9 cellular contexts compared by ENCODE assay signal in genomic region chr12:63668800-63669365, GRCh38. TPM values are rescaled to one million over a fixed set of nuclear protein-coding genes. Genes with fewer than 3 reads are reported as not detected.
DNase-seq lines count a peak whose midpoint lies in the region; ATAC-seq and TF ChIP-seq lines count a peak whose summit lies in the region.
"Not testable (repeated sequence)": the region's sequence is repeated elsewhere in the genome, so short reads cannot be mapped to it uniquely, and the experiment has no call there.
"Had no signal": no experiment of that assay in that cellular context is flagged by ENCODE, and none has a peak within 500 bp of the region (broad histone marks: within the 10 kb centered on the region; RNA-seq: fewer than 3 reads in every experiment).

No MANE protein-coding gene starts in this region.

- no CpG with 5 or more reads among the region's 44 CpGs for WGBS in neuronal stem cell (ENCODE audit: extremely low coverage in 2 of 2, insufficient read length in 2 of 2, insufficient replicate concordance in 1 of 2), 2 donors
- 2% methylated on average over 42 of the region's 44 CpGs; no CpG with 5 or more reads in 1 of the 2 donors for WGBS in transverse colon (ENCODE audit: low coverage in 1 of 2), 2 donors

- H3K14ac ChIP-seq in neuronal stem cell (ENCODE audit: low read length) = peak overlapping the region; percentile 56

- H3K27ac ChIP-seq in neuronal stem cell (replicated peaks; ENCODE audit: low read length) = not testable (repeated sequence)
- peak overlapping the region; percentile 61 to 84 (median 74) for H3K27ac ChIP-seq in transverse colon

- not testable (repeated sequence) for H3K4ac ChIP-seq in neuronal stem cell (ENCODE audit: low read length)

- peaks cover 33% of the 10 kb centered on the region for H3K27me3 Mint-ChIP-seq in WTC11 (ENCODE audit: low read depth)

- H3K9me3 Mint-ChIP-seq in WTC11 = not testable (repeated sequence)

- TF ChIP-seq EP300 in transverse colon (IDR thresholded peaks at IDR 0.05; ENCODE audit: low read depth) = not testable (repeated sequence)

- TF ChIP-seq CTCF in WTC11 (IDR thresholded peaks at IDR 0.05); transverse colon (IDR thresholded peaks at IDR 0.05): not testable (repeated sequence)

- H3K18ac ChIP-seq in neuronal stem cell (ENCODE audit: low read length) = peak overlapping the region; percentile 64

- H3K36me3 ChIP-seq in ES-I3 (ENCODE audit: insufficient read depth, low read length); H7 (replicated peaks; ENCODE audit: control insufficient read depth, insufficient read depth, low read length); MG63; neuronal stem cell (replicated peaks in 1 of 2; ENCODE audit: control insufficient read depth in 2 of 2, insufficient read depth in 2 of 2, low read length in 2 of 2); transverse colon: not testable (repeated sequence)

- H2AFZ ChIP-seq in neuronal stem cell (ENCODE audit: low read length) = peak overlapping the region; percentile 100

- H3K4me3 ChIP-seq in H7 (ENCODE audit: insufficient read depth, low read depth, low read length) (peak overlapping the region; percentile 65), MG63 (peak overlapping the region; percentile 51), neuronal stem cell (ENCODE audit: low read length in 2 of 2) (peak overlapping the region; percentile 62 to 92), transverse colon (peak overlapping the region; percentile 45 to 73 (median 62))

- peak overlapping the region; percentile 74 for H3K4me3 Mint-ChIP-seq in WTC11

- in situ Hi-C loops in transverse colon (cut with MboI; ENCODE audit: low pct_ligation_motif_present in 1 of 4, low pct_unique_long_range_greater_than_20kb in 1 of 4, low sequenced_read_pairs in 3 of 4) = not testable (repeated sequence)

- H4K91ac ChIP-seq in neuronal stem cell (ENCODE audit: low read depth, low read length, poor library complexity) = not testable (repeated sequence)

- peak overlapping the region; percentile 80 for H3K4me2 ChIP-seq in neuronal stem cell (ENCODE audit: insufficient read depth, low read length, poor library complexity, severe bottlenecking)

- H4K8ac ChIP-seq in neuronal stem cell (ENCODE audit: low read depth, low read length) = not testable (repeated sequence)

- DNase-seq in H7 (peak; percentile 19), MG63 (peak; percentile 5), WTC11 (ENCODE audit: low spot score) (peak; percentile 25), cerebellum (ENCODE audit: low spot score) (peak; percentile 5), hypothalamus (lab: John Stamatoyannopoulos, UW) (peak in 28 of 51 donors; percentile 0 to 82 (median 18)), neuronal stem cell (ENCODE audit: low spot score) (peak; percentile 33)
- DNase-seq in transverse colon = not testable (repeated sequence)

- H2BK12ac ChIP-seq in neuronal stem cell (ENCODE audit: low read length) = not testable (repeated sequence)

- ATAC-seq in WTC11 = peak; percentile 59

- H2BK120ac ChIP-seq in neuronal stem cell (ENCODE audit: low read depth, low read length) = not testable (repeated sequence)

- H2BK15ac ChIP-seq in neuronal stem cell (ENCODE audit: low read length) = not testable (repeated sequence)

- not testable (repeated sequence) for H3K27ac Mint-ChIP-seq in WTC11

- peak overlapping the region; percentile 93 for H3K9ac ChIP-seq in ES-I3 (ENCODE audit: low read depth, low read length)
- peak overlapping the region; percentile 90 for H3K9ac ChIP-seq in neuronal stem cell (ENCODE audit: low read depth, low read length, poor library complexity)

- H3K23ac ChIP-seq in neuronal stem cell (ENCODE audit: low read depth, low read length, poor library complexity) = not testable (repeated sequence)

- H2AK5ac ChIP-seq in neuronal stem cell (ENCODE audit: low read depth, low read length) = not testable (repeated sequence)

- CTCF ChIA-PET in WTC11 (lab: Charles Lee) = not testable (repeated sequence)

- H3K4me1 Mint-ChIP-seq in WTC11 = peaks cover 17% of the 10 kb centered on the region

- H3K9me3 ChIP-seq in ES-I3 (ENCODE audit: control insufficient read depth, insufficient read depth, low read length); MG63; neuronal stem cell (replicated peaks in 1 of 2; ENCODE audit: control insufficient read depth in 2 of 2, insufficient read depth in 1 of 2, low read depth in 1 of 2, low read length in 2 of 2); transverse colon: not testable (repeated sequence)

- H2BK5ac ChIP-seq in neuronal stem cell (ENCODE audit: low read length) = not testable (repeated sequence)

- not testable (repeated sequence) for TF ChIP-seq POLR2A in transverse colon (IDR thresholded peaks at IDR 0.05)

- not testable (repeated sequence) for H3K36me3 Mint-ChIP-seq in WTC11

- H3K27me3 ChIP-seq in H7 (ENCODE audit: control insufficient read depth, insufficient read depth, low read length) (peaks cover 21% of the 10 kb centered on the region), neuronal stem cell (ENCODE audit: control insufficient read depth in 3 of 3, insufficient read depth in 3 of 3, low read depth in 1 of 3, low read length in 3 of 3) (peaks cover 0 to 11% (median 7%) of the 10 kb centered on the region in 3 experiments), transverse colon (peaks cover 21% of the 10 kb centered on the region)
- not testable (repeated sequence) for H3K27me3 ChIP-seq in MG63

- POLR2A ChIA-PET in WTC11 (lab: Charles Lee) = not testable (repeated sequence)

- H3K4me1 ChIP-seq in ES-I3 (ENCODE audit: insufficient read depth, low read length); neuronal stem cell (ENCODE audit: control insufficient read depth in 2 of 2, insufficient read depth in 1 of 2, low read depth in 1 of 2, low read length in 2 of 2); transverse colon: not testable (repeated sequence)

- H3K79me1 ChIP-seq in neuronal stem cell (ENCODE audit: low read depth, low read length) = not testable (repeated sequence)

- intact Hi-C loops in transverse colon (cut with DNase I; ENCODE audit: low total_unique reads) = not testable (repeated sequence)

TF ChIP-seq in WTC11, 78 proteins besides CTCF, POLR2A, EP300 and RAD21:
- TF ChIP-seq HMGXB4 (CRISPR knock-in tag; IDR thresholded peaks at IDR 0.05) = 0 out of 2 replicates have a peak, but pooled peaks have one; percentile 10

RNA-seq across cellular contexts. Expression of gene DPY19L2, which starts 0.6 kb away (rescaled TPM):
- 1.3 and 1.7 TPM in 2 replicates for total RNA-seq in H7 (2014; rRNA removed; shearing (Covaris generic))
- total RNA-seq in MG63 (2014; rRNA removed; shearing (Covaris generic); ENCODE audit: low replicate concordance) = not detected in 2 replicates
- total RNA-seq in WTC11 (2021) (3.1 to 3.4 TPM (median 3.3 TPM) in 3 replicates), cerebellum (43.7 TPM), transverse colon (1 to 10 TPM in 3 of 4 donors, under 1 TPM in 1; 1.00 to 5.2 (median 4.2) TPM)
- polyA plus RNA-seq in neuronal stem cell (2013, experiment 1 of 2) = 2.9 TPM
- polyA plus RNA-seq in neuronal stem cell (2013, experiment 2 of 2) = 3.4 TPM
- total RNA-seq: PC-9 had no signal
